In genomic region chr2:714005-714741, GRCh38 we compare ENCODE assay signal across 8 cellular contexts. TPM values are rescaled to one million over a fixed set of nuclear protein-coding genes. Genes with fewer than 3 reads are reported as not detected.
A peak's percentile ranks its signal among the peaks of the same experiment; 100 is the strongest.
DNase-seq lines count a peak whose midpoint lies in the region; ATAC-seq and TF ChIP-seq lines count a peak whose summit lies in the region.

No MANE protein-coding gene starts in this region.

- no peak overlapping the region for H3K27ac Mint-ChIP-seq in MCF 10A (ENCODE audit: low read depth, unreplicated experiment)

- CTCF ChIA-PET in MCF 10A (lab: Yijun Ruan, JAX): interaction anchor here (0.7 to 4.6 kb wide), 16 partner anchors 10 to 838 kb away, joined by 3 to 69 read pairs (median 4); no protein-coding TSS in a partner anchor

- POLR2A ChIA-PET in MCF 10A (lab: Yijun Ruan, JAX): no interaction called here

- no peak overlapping the region for H3K4me3 Mint-ChIP-seq in MCF 10A (ENCODE audit: unreplicated experiment)

- BruUV-seq in MCF 10A (replicated peaks; lab: Mats Ljungman, UMichigan): no TSS peak

- peaks cover 4% of the 10 kb centered on the region for H3K36me3 Mint-ChIP-seq in MCF 10A (ENCODE audit: insufficient read depth, unreplicated experiment)

- TF ChIP-seq CTCF in MCF 10A (IDR thresholded peaks at IDR 0.05; ENCODE audit: unreplicated experiment) (peak; percentile 65), suprapubic skin (IDR thresholded peaks at IDR 0.05) (peak; percentile 6 to 48)

- ATAC-seq in GM21737 (IDR thresholded peaks at IDR 0.05; ENCODE audit: unreplicated experiment): peak; percentile 96

- peaks cover 5% of the 10 kb centered on the region for H3K4me1 Mint-ChIP-seq in MCF 10A (ENCODE audit: insufficient read depth, unreplicated experiment)

- intact Hi-C loops in MCF 10A (cut with micrococcal nuclease): loop anchor here (1.0 to 10.0 kb wide), 4 partner anchors 141 to 832 kb away; no protein-coding TSS in a partner anchor

- H3K9me3 ChIP-seq in suprapubic skin: no peaks in the 10 kb centered on the region

- peak; percentile 18 to 35 (median 32) for DNase-seq in stimulated activated CD4-positive, alpha-beta T cell treated with anti-CD3 and anti-CD28 coated beads, Interleukin-12 subunit alpha, Interleukin-12 subunit beta, amount 100 ng/mL, for 48 hours (ENCODE audit: low read depth in 2 of 3, low spot score in 1 of 3)
- DNase-seq in stimulated activated CD4-positive, alpha-beta T cell treated with anti-CD3 and anti-CD28 coated beads, Interleukin-4, amount 100 ng/mL, for 1 hour: no peak
- peak in 46 of 76 experiments; percentile 1 to 57 (median 24) for DNase-seq in HUDEP-2 (lab: John Stamatoyannopoulos, UW; ENCODE audit: unreplicated experiment in 76 of 76)
- peak; percentile 23 for DNase-seq in NOMO-1 treated with dmso at 0.1 percent for 144 hours (lab: John Stamatoyannopoulos, UW; ENCODE audit: unreplicated experiment)
- peak; percentile 75 for DNase-seq in MCF 10A (ENCODE audit: unreplicated experiment)
- peak; percentile 85 for DNase-seq in left kidney (ENCODE audit: low read depth, low spot score)
- no peak for DNase-seq in suprapubic skin (ENCODE audit: low spot score in 2 of 2)

- TF ChIP-seq EP300 in suprapubic skin (IDR thresholded peaks at IDR 0.05): no peak

- no peak for TF ChIP-seq POLR2A in suprapubic skin (IDR thresholded peaks at IDR 0.05)

- peaks cover 6% of the 10 kb centered on the region for H3K4me1 ChIP-seq in suprapubic skin

- H3K27ac ChIP-seq in suprapubic skin: no peak overlapping the region

- H3K27me3 ChIP-seq in suprapubic skin: peaks cover 6% of the 10 kb centered on the region

- no peaks in the 10 kb centered on the region for H3K36me3 ChIP-seq in suprapubic skin

- H3K27me3 Mint-ChIP-seq in MCF 10A (ENCODE audit: insufficient read depth, unreplicated experiment): peaks cover 28% of the 10 kb centered on the region

- no peaks in the 10 kb centered on the region for H3K9me3 Mint-ChIP-seq in MCF 10A (ENCODE audit: unreplicated experiment)

- H3K4me3 ChIP-seq in suprapubic skin: no peak overlapping the region

- 58% methylated on average over 17 of the region's 17 CpGs for WGBS in suprapubic skin

RNA-seq across cellular contexts. Expression of gene TMEM18, which starts 37.0 kb away (rescaled TPM):
- 14.2 and 25.1 TPM in 2 replicates for total RNA-seq in MCF 10A (2022)
- total RNA-seq in suprapubic skin: 10 to 100 TPM; 20.4 to 24.6 (median 22.0) TPM

Comparison
In these comparisons a context has a peak if more than half of its experiments do, and no peak if none do; other contexts are left out.
1. DNase-seq: peak in stimulated activated CD4-positive, alpha-beta T cell treated with anti-CD3 and anti-CD28 coated beads, Interleukin-12 subunit alpha, Interleukin-12 subunit beta, amount 100 ng/mL, for 48 hours (3 of 3), HUDEP-2 (46 of 76), NOMO-1 treated with dmso at 0.1 percent for 144 hours (single experiment), MCF 10A (single experiment) and left kidney (single experiment); none in stimulated activated CD4-positive, alpha-beta T cell treated with anti-CD3 and anti-CD28 coated beads, Interleukin-4, amount 100 ng/mL, for 1 hour (single experiment) and suprapubic skin (0 of 2).